In genomic region chr5:2681476-2681875, GRCh38 we compare ENCODE assay signal across 1 cellular context.
TF ChIP-seq lines count a peak whose summit lies in the region.

No MANE protein-coding gene starts in this region.

TF ChIP-seq in K562, 482 proteins besides CTCF, POLR2A, EP300 and RAD21:
- TF ChIP-seq, protein P1, sequence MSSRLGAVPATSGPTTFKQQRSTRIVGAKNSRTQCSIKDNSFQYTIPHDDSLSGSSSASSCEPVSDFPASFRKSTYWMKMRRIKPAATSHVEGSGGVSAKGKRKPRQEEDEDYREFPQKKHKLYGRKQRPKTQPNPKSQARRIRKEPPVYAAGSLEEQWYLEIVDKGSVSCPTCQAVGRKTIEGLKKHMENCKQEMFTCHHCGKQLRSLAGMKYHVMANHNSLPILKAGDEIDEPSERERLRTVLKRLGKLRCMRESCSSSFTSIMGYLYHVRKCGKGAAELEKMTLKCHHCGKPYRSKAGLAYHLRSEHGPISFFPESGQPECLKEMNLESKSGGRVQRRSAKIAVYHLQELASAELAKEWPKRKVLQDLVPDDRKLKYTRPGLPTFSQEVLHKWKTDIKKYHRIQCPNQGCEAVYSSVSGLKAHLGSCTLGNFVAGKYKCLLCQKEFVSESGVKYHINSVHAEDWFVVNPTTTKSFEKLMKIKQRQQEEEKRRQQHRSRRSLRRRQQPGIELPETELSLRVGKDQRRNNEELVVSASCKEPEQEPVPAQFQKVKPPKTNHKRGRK (tag; IDR thresholded peaks at IDR 0.05): peak; percentile 71; the same call in 1 of the 2 replicates
- TF ChIP-seq, protein P2, sequence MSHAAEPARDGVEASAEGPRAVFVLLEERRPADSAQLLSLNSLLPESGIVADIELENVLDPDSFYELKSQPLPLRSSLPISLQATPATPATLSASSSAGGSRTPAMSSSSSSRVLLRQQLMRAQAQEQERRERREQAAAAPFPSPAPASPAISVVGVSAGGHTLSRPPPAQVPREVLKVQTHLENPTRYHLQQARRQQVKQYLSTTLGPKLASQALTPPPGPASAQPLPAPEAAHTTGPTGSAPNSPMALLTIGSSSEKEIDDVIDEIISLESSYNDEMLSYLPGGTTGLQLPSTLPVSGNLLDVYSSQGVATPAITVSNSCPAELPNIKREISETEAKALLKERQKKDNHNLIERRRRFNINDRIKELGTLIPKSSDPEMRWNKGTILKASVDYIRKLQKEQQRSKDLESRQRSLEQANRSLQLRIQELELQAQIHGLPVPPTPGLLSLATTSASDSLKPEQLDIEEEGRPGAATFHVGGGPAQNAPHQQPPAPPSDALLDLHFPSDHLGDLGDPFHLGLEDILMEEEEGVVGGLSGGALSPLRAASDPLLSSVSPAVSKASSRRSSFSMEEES (CRISPR knock-in tag; IDR thresholded peaks at IDR 0.05): no peak
